In genomic region chr6:26327450-26328264, GRCh38 we compare ENCODE assay signal across 7 cellular contexts. TPM values are rescaled to one million over a fixed set of nuclear protein-coding genes. Genes with fewer than 3 reads are reported as not detected.
DNase-seq lines count a peak whose midpoint lies in the region; ATAC-seq, FAIRE-seq and TF ChIP-seq lines count a peak whose summit lies in the region.

No MANE protein-coding gene starts in this region.

- H3K9me3 Mint-ChIP-seq in neural progenitor cell, result peaks cover 13% of the 10 kb centered on the region

- no peak for FAIRE-seq in HTR-8/SVneo (lab: Jason Lieb, UNC)

- H3K27ac ChIP-seq in WERI-Rb-1 (peak overlapping the region; percentile 36), neural progenitor cell (no peak overlapping the region), right atrium auricular region (no peak overlapping the region)

- peak overlapping the region; percentile 86 for H3K27ac Mint-ChIP-seq in neural progenitor cell

- peak overlapping the region; percentile 45 for H2AFZ ChIP-seq in neural progenitor cell (replicated peaks)

- peaks cover 48% of the 10 kb centered on the region for H3F3A ChIP-seq in neural progenitor cell (ENCODE audit: low read depth)

- no peak for TF ChIP-seq CTCF in WERI-Rb-1 (IDR thresholded peaks at IDR 0.05; ENCODE audit: low read depth, low read length)
- no peak for TF ChIP-seq CTCF in neural progenitor cell (IDR thresholded peaks at IDR 0.05)
- no peak for TF ChIP-seq CTCF in right atrium auricular region (IDR thresholded peaks at IDR 0.05)

- H3K79me2 ChIP-seq in neural progenitor cell (ENCODE audit: low read depth), result no peaks in the 10 kb centered on the region

- H3K9me3 ChIP-seq in WERI-Rb-1 (ENCODE audit: severe bottlenecking) (no peaks in the 10 kb centered on the region), neural progenitor cell (ENCODE audit: low read depth) (no peaks in the 10 kb centered on the region), right atrium auricular region (no peaks in the 10 kb centered on the region)

- peaks cover 25% of the 10 kb centered on the region for H3K4me1 Mint-ChIP-seq in neural progenitor cell

- no peaks in the 10 kb centered on the region for H3K36me3 ChIP-seq in WERI-Rb-1
- H3K36me3 ChIP-seq in neural progenitor cell, result no peaks in the 10 kb centered on the region
- no peaks in the 10 kb centered on the region for H3K36me3 ChIP-seq in right atrium auricular region

- H3K4me3 ChIP-seq in WERI-Rb-1 (ENCODE audit: low read depth, low read length) (peak overlapping the region; percentile 98), neural progenitor cell (peak overlapping the region; percentile 90), right atrium auricular region (no peak overlapping the region)

- peaks cover 2% of the 10 kb centered on the region for H3K36me3 Mint-ChIP-seq in neural progenitor cell

- H3K4me3 Mint-ChIP-seq in neural progenitor cell, result peak overlapping the region; percentile 91

- H3K4me2 ChIP-seq in neural progenitor cell, result peak overlapping the region; percentile 79

- peaks cover 46% of the 10 kb centered on the region for H3K27me3 Mint-ChIP-seq in neural progenitor cell (ENCODE audit: insufficient read depth, low read depth)

- H3K27me3 ChIP-seq in WERI-Rb-1 (ENCODE audit: insufficient read depth, low read depth, severe bottlenecking) (no peaks in the 10 kb centered on the region), neural progenitor cell (peaks cover 44% of the 10 kb centered on the region), right atrium auricular region (peaks cover 36% of the 10 kb centered on the region in 2 donors)

- H4K20me1 ChIP-seq in neural progenitor cell (ENCODE audit: low read depth), result peaks cover 4% of the 10 kb centered on the region

- H3K4me1 ChIP-seq in neural progenitor cell, result peaks cover 9% of the 10 kb centered on the region
- H3K4me1 ChIP-seq in right atrium auricular region, result no peaks in the 10 kb centered on the region

- DNase-seq in NCI-H1930 (lab: John Stamatoyannopoulos, UW), result peak; percentile 79 to 82
- DNase-seq in WERI-Rb-1, result peak; percentile 93
- DNase-seq in dermis microvascular lymphatic vessel endothelial cell (ENCODE audit: low read depth in 2 of 2), result peak; percentile 47 to 69
- DNase-seq in neural progenitor cell (ENCODE audit: low spot score), result peak; percentile 83
- no peak for DNase-seq in right atrium auricular region (ENCODE audit: low spot score)
- DNase-seq in HTR-8/SVneo (ENCODE audit: insufficient read length, low spot score), result no peak

- no peak overlapping the region for H3K9ac ChIP-seq in neural progenitor cell

- ATAC-seq in GM21381 (IDR thresholded peaks at IDR 0.05; ENCODE audit: unreplicated experiment), result peak; percentile 25

RNA-seq across cellular contexts. Expression of gene BTN3A2, which starts 37.3 kb away (rescaled TPM):
- 15.8 and 17.8 TPM in 2 replicates for total RNA-seq in dermis microvascular lymphatic vessel endothelial cell
- 3.2 and 5.9 TPM in 2 replicates for total RNA-seq in neural progenitor cell (ENCODE audit: low replicate concordance)
- 10 to 100 TPM in 1 of 2 donors, 1 to 10 TPM in 1; 6.5 to 12.9 TPM for total RNA-seq in right atrium auricular region

RNA-seq across cellular contexts. Expression of gene BTN2A2, which starts 55.3 kb away (rescaled TPM):
- total RNA-seq in dermis microvascular lymphatic vessel endothelial cell (9.2 and 10.9 TPM in 2 replicates), neural progenitor cell (ENCODE audit: low replicate concordance) (28.2 and 30.9 TPM in 2 replicates), right atrium auricular region (1 to 10 TPM; 2.6 to 4.4 TPM)

Comparison
In these comparisons a context has a peak if more than half of its experiments do, and no peak if none do; other contexts are left out.
1. DNase-seq: peak in NCI-H1930 (2 of 2), WERI-Rb-1 (single experiment), dermis microvascular lymphatic vessel endothelial cell (2 of 2) and neural progenitor cell (single experiment); none in right atrium auricular region (single experiment) and HTR-8/SVneo (single experiment).
2. H3K4me3 ChIP-seq: peak in WERI-Rb-1 (single experiment) and neural progenitor cell (single experiment); none in right atrium auricular region (0 of 2).